Comparison of ENCODE assay signal across 9 cellular contexts in the genomic region with DNA sequence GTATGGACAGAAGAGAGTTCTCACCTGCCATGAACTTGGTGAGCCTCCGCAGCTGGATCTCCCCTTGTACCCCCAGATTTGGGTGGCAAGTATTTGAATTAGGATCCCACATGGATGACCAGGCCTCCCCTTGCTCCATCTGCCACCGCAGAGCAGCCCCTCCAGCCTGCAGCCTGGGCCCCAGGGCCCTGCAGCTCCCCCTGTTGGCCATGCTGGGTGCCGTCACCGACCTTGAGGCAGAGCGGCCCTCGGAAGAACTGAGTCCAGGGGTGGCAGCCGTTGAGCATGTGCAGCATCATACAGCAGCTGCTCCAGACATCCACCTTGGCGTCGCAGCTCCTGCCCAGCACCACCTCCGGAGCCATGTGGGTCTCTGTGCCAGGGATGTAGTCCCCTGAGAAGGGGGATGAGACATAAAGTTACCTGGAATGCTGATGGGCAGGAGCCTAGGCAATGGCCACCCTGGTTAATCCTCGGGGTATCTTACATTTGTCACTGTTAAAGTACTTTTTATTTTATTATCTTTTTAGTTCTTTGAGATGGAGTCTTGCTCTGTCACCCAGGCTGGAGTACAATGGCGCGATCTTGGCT. TPM values are rescaled to one million over a fixed set of nuclear protein-coding genes. Genes with fewer than 3 reads are reported as not detected.
DNase-seq lines count a peak whose midpoint lies in the region; ATAC-seq, FAIRE-seq and TF ChIP-seq lines count a peak whose summit lies in the region.
"Had no signal": no experiment of that assay in that cellular context is flagged by ENCODE, and none has a peak within 500 bp of the region (broad histone marks: within the 10 kb centered on the region; RNA-seq: fewer than 3 reads in every experiment).

No MANE protein-coding gene starts in this region.

- H3K9me3 ChIP-seq in fibroblast of lung (ENCODE audit: control insufficient read depth, insufficient read depth, low read depth, low read length) (no peaks in the 10 kb centered on the region), mesenchymal stem cell (ENCODE audit: control insufficient read depth, low read length) (no peaks in the 10 kb centered on the region)

- no peak overlapping the region for H2BK12ac ChIP-seq in mesenchymal stem cell (ENCODE audit: low read length in 2 of 2)

- no peak overlapping the region for H3K27ac Mint-ChIP-seq in activated CD8-positive, alpha-beta memory T cell treated with anti-CD3 and anti-CD28 coated beads, Interleukin-2, amount 10 ng/mL, durations not matched to agents 7 days and 5 days

- WGBS in mesenchymal stem cell: 83% methylated on average over 12 of the region's 13 CpGs

- no peak overlapping the region for H2BK5ac ChIP-seq in mesenchymal stem cell (ENCODE audit: low read depth, low read length, poor library complexity, severe bottlenecking)

- H3K27me3 ChIP-seq in fibroblast of lung (ENCODE audit: control insufficient read depth, insufficient read depth, low read length) (no peaks in the 10 kb centered on the region), mesenchymal stem cell (ENCODE audit: control insufficient read depth in 1 of 2, insufficient read depth in 1 of 2, low read length in 2 of 2) (peaks cover 0 to 14% of the 10 kb centered on the region in 2 experiments)

- no peak overlapping the region for H3K4ac ChIP-seq in mesenchymal stem cell (ENCODE audit: low read depth in 1 of 2, low read length in 2 of 2)

- peak; percentile 4 for FAIRE-seq in HTR-8/SVneo (lab: Jason Lieb, UNC)
- FAIRE-seq: endometrium had no signal

- no peak overlapping the region for H3K4me3 Mint-ChIP-seq in activated CD8-positive, alpha-beta memory T cell treated with anti-CD3 and anti-CD28 coated beads, Interleukin-2, amount 10 ng/mL, durations not matched to agents 7 days and 5 days

- H2AK5ac ChIP-seq in mesenchymal stem cell (ENCODE audit: low read length, severe bottlenecking): no peak overlapping the region

- no peaks in the 10 kb centered on the region for H4K20me1 ChIP-seq in fibroblast of lung (ENCODE audit: control insufficient read depth, extremely low read depth, insufficient read depth, low read length)

- H2AFZ ChIP-seq in fibroblast of lung (ENCODE audit: low read length) (no peak overlapping the region), mesenchymal stem cell (ENCODE audit: low read depth, low read length) (no peak overlapping the region)

- H2BK15ac ChIP-seq in mesenchymal stem cell (ENCODE audit: low read depth, poor library complexity, severe bottlenecking): no peak overlapping the region

- H3K4me2 ChIP-seq in fibroblast of lung (ENCODE audit: extremely low read depth, insufficient read depth, low read length) (no peak overlapping the region), mesenchymal stem cell (ENCODE audit: low read length, poor library complexity, severe bottlenecking) (no peak overlapping the region)

- CTCF ChIA-PET in activated CD8-positive, alpha-beta memory T cell treated with anti-CD3 and anti-CD28 coated beads, Interleukin-2, amount 10 ng/mL, durations not matched to agents 7 days and 5 days (lab: Charles Lee): interaction anchor here (0.6 to 11.0 kb wide), 17 partner anchors 13 to 315 kb away, joined by 3 to 222 read pairs (median 4); a partner anchor contains a TSS

- H2BK120ac ChIP-seq in mesenchymal stem cell (ENCODE audit: low read depth, low read length): no peak overlapping the region

- H3K36me3 Mint-ChIP-seq in activated CD8-positive, alpha-beta memory T cell treated with anti-CD3 and anti-CD28 coated beads, Interleukin-2, amount 10 ng/mL, durations not matched to agents 7 days and 5 days: peaks cover 48% of the 10 kb centered on the region

- H3K14ac ChIP-seq in mesenchymal stem cell (ENCODE audit: low read length in 2 of 2): no peak overlapping the region

- H3K27ac ChIP-seq in fibroblast of lung (ENCODE audit: insufficient read depth, low read length): no peak overlapping the region
- H3K27ac ChIP-seq in mesenchymal stem cell (ENCODE audit: low read length, poor library complexity, severe bottlenecking): no peak overlapping the region

- H4K8ac ChIP-seq in mesenchymal stem cell (ENCODE audit: low read length): no peak overlapping the region

- peaks cover 42% of the 10 kb centered on the region for H3K36me3 ChIP-seq in fibroblast of lung (ENCODE audit: control insufficient read depth, insufficient read depth, low read length)
- peaks cover 75 to 77% of the 10 kb centered on the region in 2 experiments for H3K36me3 ChIP-seq in mesenchymal stem cell (ENCODE audit: control insufficient read depth in 1 of 2, insufficient read depth in 2 of 2, low read depth in 1 of 2, low read length in 2 of 2)

- no peaks in the 10 kb centered on the region for H3K27me3 Mint-ChIP-seq in activated CD8-positive, alpha-beta memory T cell treated with anti-CD3 and anti-CD28 coated beads, Interleukin-2, amount 10 ng/mL, durations not matched to agents 7 days and 5 days

- ATAC-seq in activated CD8-positive, alpha-beta memory T cell treated with anti-CD3 and anti-CD28 coated beads, Interleukin-2, amount 10 ng/mL, durations not matched to agents 7 days and 5 days: peak; percentile 69
- ATAC-seq in GM18498 (IDR thresholded peaks at IDR 0.05; ENCODE audit: unreplicated experiment): no peak

- no peak for DNase-seq in AG10803 (ENCODE audit: low read depth)
- DNase-seq in HTR-8/SVneo (ENCODE audit: insufficient read length, low spot score): no peak
- peak; percentile 57 for DNase-seq in activated CD8-positive, alpha-beta memory T cell treated with anti-CD3 and anti-CD28 coated beads, Interleukin-2, amount 10 ng/mL, durations not matched to agents 7 days and 5 days
- DNase-seq in fibroblast of lung (ENCODE audit: low read depth in 2 of 2): no peak
- DNase-seq in stimulated activated CD4-positive, alpha-beta T cell treated with anti-CD3 and anti-CD28 coated beads, TNF-alpha, amount 100 ng/mL, for 1 hour (ENCODE audit: low read depth in 3 of 3, low spot score in 1 of 3): peak in 2 of 3 donors; percentile 22 to 48
- DNase-seq in NCI-H1694 treated with DMSO at 0.1 percent for 48 hours (lab: John Stamatoyannopoulos, UW): no peak
- no peak for DNase-seq in mesenchymal stem cell

- H3K9me3 Mint-ChIP-seq in activated CD8-positive, alpha-beta memory T cell treated with anti-CD3 and anti-CD28 coated beads, Interleukin-2, amount 10 ng/mL, durations not matched to agents 7 days and 5 days (ENCODE audit: low read depth): no peaks in the 10 kb centered on the region

- TF ChIP-seq CTCF in AG10803 (conservative IDR thresholded peaks at IDR 0.05; ENCODE audit: low read length): peak; percentile 48
- peak; percentile 28 to 59 for TF ChIP-seq CTCF in fibroblast of lung (conservative IDR thresholded peaks at IDR 0.05 in 1 of 2, IDR thresholded peaks at IDR 0.05 in 1 of 2; ENCODE audit: low read depth in 1 of 2, low read length in 2 of 2)

- no peak overlapping the region for H3K23ac ChIP-seq in mesenchymal stem cell (ENCODE audit: low read length in 2 of 2)

- H3K4me1 ChIP-seq in fibroblast of lung (ENCODE audit: control insufficient read depth, extremely low read depth, insufficient read depth, low read length) (peaks cover 10% of the 10 kb centered on the region), mesenchymal stem cell (ENCODE audit: control insufficient read depth, insufficient read depth, low read depth, low read length) (peaks cover 31% of the 10 kb centered on the region)

- peaks cover 3% of the 10 kb centered on the region for H3K4me1 Mint-ChIP-seq in activated CD8-positive, alpha-beta memory T cell treated with anti-CD3 and anti-CD28 coated beads, Interleukin-2, amount 10 ng/mL, durations not matched to agents 7 days and 5 days

- H3K4me3 ChIP-seq in AG10803 (ENCODE audit: low read length) (no peak overlapping the region), fibroblast of lung (replicated peaks in 1 of 4; ENCODE audit: control extremely low read depth in 1 of 4, insufficient read depth in 1 of 4, low read depth in 3 of 4, low read length in 4 of 4) (no peak overlapping the region), mesenchymal stem cell (ENCODE audit: insufficient read depth in 1 of 2, low read depth in 1 of 2, low read length in 2 of 2) (no peak overlapping the region)

- H4K91ac ChIP-seq in mesenchymal stem cell (ENCODE audit: low read length): no peak overlapping the region

- peaks cover 28% of the 10 kb centered on the region for H3K79me1 ChIP-seq in mesenchymal stem cell (replicated peaks; ENCODE audit: low read length, poor library complexity, severe bottlenecking)

- H3K9ac ChIP-seq in fibroblast of lung (ENCODE audit: insufficient read depth, low read length) (no peak overlapping the region), mesenchymal stem cell (ENCODE audit: low read length) (no peak overlapping the region)

- no peak overlapping the region for H3K18ac ChIP-seq in mesenchymal stem cell (ENCODE audit: low read depth in 1 of 2, low read length in 2 of 2)

- no peaks in the 10 kb centered on the region for H3K79me2 ChIP-seq in fibroblast of lung (ENCODE audit: control insufficient read depth, insufficient read depth, low read length)

RNA-seq across cellular contexts. Expression of a gene that starts 9.0 kb away (rescaled TPM):
- total RNA-seq in activated CD8-positive, alpha-beta memory T cell treated with anti-CD3 and anti-CD28 coated beads, Interleukin-2, amount 10 ng/mL, durations not matched to agents 7 days and 5 days: under 1 TPM; 0.23 to 0.49 TPM
- not detected in 2 replicates for total RNA-seq in fibroblast of lung
- polyA plus RNA-seq in fibroblast of lung: not detected in 2 replicates
- polyA plus RNA-seq in fibroblast of lung (2012): not detected in 2 replicates
- polyA minus RNA-seq in fibroblast of lung (ENCODE audit: low replicate concordance): not detected in 2 replicates
- not detected for polyA plus RNA-seq in mesenchymal stem cell (2013, experiment 1 of 2)
- not detected for polyA plus RNA-seq in mesenchymal stem cell (2013, experiment 2 of 2)

RNA-seq across cellular contexts. Expression of a gene that starts 45.9 kb away (rescaled TPM):
- 10 to 100 TPM; 39.3 to 43.0 TPM for total RNA-seq in activated CD8-positive, alpha-beta memory T cell treated with anti-CD3 and anti-CD28 coated beads, Interleukin-2, amount 10 ng/mL, durations not matched to agents 7 days and 5 days
- total RNA-seq in fibroblast of lung: 3.6 TPM in 2 replicates
- 3.9 and 5.2 TPM in 2 replicates for polyA plus RNA-seq in fibroblast of lung
- polyA plus RNA-seq in fibroblast of lung (2012): 3.8 and 5.8 TPM in 2 replicates
- 3.6 and 6.0 TPM in 2 replicates for polyA minus RNA-seq in fibroblast of lung (ENCODE audit: low replicate concordance)
- polyA plus RNA-seq in mesenchymal stem cell (2013, experiment 1 of 2): 1.1 TPM
- 1.4 TPM for polyA plus RNA-seq in mesenchymal stem cell (2013, experiment 2 of 2)

RNA-seq across cellular contexts. Expression of a gene that starts 49.2 kb away (rescaled TPM):
- total RNA-seq in activated CD8-positive, alpha-beta memory T cell treated with anti-CD3 and anti-CD28 coated beads, Interleukin-2, amount 10 ng/mL, durations not matched to agents 7 days and 5 days: 100 to 1,000 TPM; 482 to 504 TPM
- total RNA-seq in fibroblast of lung: 2.8 and 3.1 TPM in 2 replicates
- 1.1 and 1.9 TPM in 2 replicates for polyA plus RNA-seq in fibroblast of lung
- polyA plus RNA-seq in fibroblast of lung (2012): 2.6 and 6.2 TPM in 2 replicates
- polyA minus RNA-seq in fibroblast of lung (ENCODE audit: low replicate concordance): 11.4 and 13.4 TPM in 2 replicates
- 0.97 TPM for polyA plus RNA-seq in mesenchymal stem cell (2013, experiment 1 of 2)
- 0.99 TPM for polyA plus RNA-seq in mesenchymal stem cell (2013, experiment 2 of 2)

Comparison
In these comparisons a context has a peak if more than half of its experiments do, and no peak if none do; other contexts are left out.
1. DNase-seq: peak in activated CD8-positive, alpha-beta memory T cell treated with anti-CD3 and anti-CD28 coated beads, Interleukin-2, amount 10 ng/mL, durations not matched to agents 7 days and 5 days (single experiment) and stimulated activated CD4-positive, alpha-beta T cell treated with anti-CD3 and anti-CD28 coated beads, TNF-alpha, amount 100 ng/mL, for 1 hour (2 of 3); none in AG10803 (single experiment), HTR-8/SVneo (single experiment), fibroblast of lung (0 of 2), NCI-H1694 treated with DMSO at 0.1 percent for 48 hours (single experiment) and mesenchymal stem cell (single experiment).
2. RNA of a gene that starts 49.2 kb away (total RNA-seq): 482 to 504 TPM in activated CD8-positive, alpha-beta memory T cell treated with anti-CD3 and anti-CD28 coated beads, Interleukin-2, amount 10 ng/mL, durations not matched to agents 7 days and 5 days; 2.8 to 3.1 TPM in fibroblast of lung; every median in the first group is over 100 times any median in the second.